In the genomic region with DNA sequence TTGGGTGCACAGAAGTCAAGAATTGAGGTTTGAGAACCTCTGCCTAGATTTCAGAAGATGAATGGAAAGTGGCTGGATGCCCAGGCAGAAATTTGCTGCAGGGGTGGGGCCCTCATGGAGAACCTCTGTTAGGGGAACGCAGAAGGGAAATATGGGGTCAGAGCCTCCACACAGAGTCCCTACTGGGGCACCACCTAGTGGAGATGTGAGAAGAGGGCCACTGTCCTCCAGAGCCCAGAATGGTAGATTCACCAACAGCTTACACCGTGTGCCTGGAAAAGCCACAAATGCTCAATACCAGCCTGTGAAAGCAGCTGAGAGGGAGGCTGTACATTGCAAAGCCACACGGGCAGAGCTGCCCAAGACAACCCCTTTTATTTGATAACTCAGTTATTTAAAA, we compare ENCODE assay signal across 13 cellular contexts.
DNase-seq lines count a peak whose midpoint lies in the region; ATAC-seq, FAIRE-seq and TF ChIP-seq lines count a peak whose summit lies in the region.
"Had no signal": no experiment of that assay in that cellular context is flagged by ENCODE, and none has a peak within 500 bp of the region (broad histone marks: within the 10 kb centered on the region; RNA-seq: fewer than 3 reads in every experiment).

No MANE protein-coding gene starts in this region.

- no peaks in the 10 kb centered on the region for H3K9me2 ChIP-seq in SK-N-SH

- DNase-seq in SK-N-SH (no peak), GM13976 (ENCODE audit: low spot score) (no peak), WTC11 (ENCODE audit: low spot score) (peak; percentile 33), iris pigment epithelial cell (ENCODE audit: low read depth) (peak; percentile 3), NCI-H524 (lab: John Stamatoyannopoulos, UW) (no peak), GM03348 (ENCODE audit: low spot score) (no peak), small intestine (no peak)
- DNase-seq: ACHN, pancreas had no signal

- 48% methylated on average over 3 of the region's 3 CpGs for WGBS in SK-N-SH (ENCODE audit: low lambda C conversion rate)
- 66 to 79% (median 73%) methylated on average over 3 of the region's 3 CpGs for WGBS in small intestine, 3 donors

- H3K4me1 Mint-ChIP-seq in WTC11 = peaks cover under 1% of the 10 kb centered on the region; the same call in 1 of the 2 replicates
- H3K4me1 Mint-ChIP-seq: activated naive CD4-positive, alpha-beta T cell treated with anti-CD3 and anti-CD28 coated beads, Interleukin-2, amount 50 U/mL, for 24 hours had no signal

- peaks cover 17% of the 10 kb centered on the region for H3K27me3 Mint-ChIP-seq in WTC11 (ENCODE audit: low read depth)

- H3K27ac ChIP-seq in SK-N-SH (ENCODE audit: low read depth in 2 of 2, low read length in 1 of 2) (no peak overlapping the region), small intestine (ENCODE audit: low read depth in 1 of 2, low read length in 1 of 2) (no peak overlapping the region)
- H3K27ac ChIP-seq: pancreas, tibial nerve had no signal

- no peak for FAIRE-seq in small intestine (lab: Jason Lieb, UNC)
- FAIRE-seq: GM12891, pancreas had no signal

- no peaks in the 10 kb centered on the region for H3K79me2 ChIP-seq in SK-N-SH (ENCODE audit: insufficient read depth)

- H3K9ac ChIP-seq in SK-N-SH = no peak overlapping the region

- CTCF ChIA-PET in SK-N-SH (lab: Yijun Ruan, JAX) = interaction anchor here (1.3 kb wide), 1 partner anchor 9 kb away, joined by 3 read pairs; no protein-coding TSS in a partner anchor
- CTCF ChIA-PET in WTC11 (lab: Charles Lee) = interaction anchor here (0.9 kb wide), 1 partner anchor 10 kb away, joined by 4 read pairs; no protein-coding TSS in a partner anchor

- H3K4me3 Mint-ChIP-seq in WTC11 = no peak overlapping the region
- H3K4me3 Mint-ChIP-seq: activated naive CD4-positive, alpha-beta T cell treated with anti-CD3 and anti-CD28 coated beads, Interleukin-2, amount 50 U/mL, for 24 hours had no signal

- peak; percentile 24; the same call in 1 of the 2 replicates for TF ChIP-seq RAD21 in SK-N-SH (IDR thresholded peaks at IDR 0.05; ENCODE audit: low read length)

- no peaks in the 10 kb centered on the region for H4K20me1 ChIP-seq in SK-N-SH (ENCODE audit: insufficient read depth)

- in situ Hi-C loops in GM13976 (cut with MboI; ENCODE audit: low sequenced_read_pairs, unreplicated experiment) = no loop called here

- H3K4me3 ChIP-seq in SK-N-SH (ENCODE audit: low read depth in 2 of 2, low read length in 1 of 2) = no peak overlapping the region
- no peak overlapping the region for H3K4me3 ChIP-seq in small intestine (ENCODE audit: low read depth in 1 of 2, low read length in 2 of 2)
- H3K4me3 ChIP-seq: pancreas, tibial nerve had no signal

- H3F3A ChIP-seq in SK-N-SH (replicated peaks; ENCODE audit: insufficient read depth) = no peaks in the 10 kb centered on the region

- H3K9me3 ChIP-seq in SK-N-SH (no peaks in the 10 kb centered on the region), small intestine (ENCODE audit: control insufficient read depth, low read depth) (no peaks in the 10 kb centered on the region)
- H3K9me3 ChIP-seq: pancreas, tibial nerve had no signal

- no peak for TF ChIP-seq EP300 in SK-N-SH (IDR thresholded peaks at IDR 0.05; ENCODE audit: borderline replicate concordance in 1 of 2, low read depth in 1 of 2, low read length in 1 of 2)

- TF ChIP-seq CTCF in SK-N-SH (IDR thresholded peaks at IDR 0.05) (peak; percentile 40), GM13976 (IDR thresholded peaks at IDR 0.05; ENCODE audit: borderline replicate concordance, control extremely low read depth, extremely low read depth, insufficient read depth, missing control alignments) (peak; percentile 25), WTC11 (IDR thresholded peaks at IDR 0.05) (peak; percentile 31; the same call in 1 of the 2 replicates)

- H3K27ac Mint-ChIP-seq in WTC11 = no peak overlapping the region
- H3K27ac Mint-ChIP-seq: activated naive CD4-positive, alpha-beta T cell treated with anti-CD3 and anti-CD28 coated beads, Interleukin-2, amount 50 U/mL, for 24 hours had no signal

- H3K4me1 ChIP-seq in SK-N-SH (ENCODE audit: control insufficient read depth in 1 of 2, insufficient read depth in 2 of 2, low read depth in 1 of 2, low read length in 1 of 2) = no peaks in the 10 kb centered on the region; a peak in 1 of 4 replicates
- H3K4me1 ChIP-seq in small intestine (ENCODE audit: control insufficient read depth in 2 of 2, insufficient read depth in 1 of 2, low read depth in 1 of 2, low read length in 1 of 2) = no peaks in the 10 kb centered on the region
- H3K4me1 ChIP-seq: pancreas, tibial nerve had no signal

- H3K9me3 Mint-ChIP-seq in WTC11 = peaks cover 13% of the 10 kb centered on the region
- H3K9me3 Mint-ChIP-seq: activated naive CD4-positive, alpha-beta T cell treated with anti-CD3 and anti-CD28 coated beads, Interleukin-2, amount 50 U/mL, for 24 hours had no signal

- H3K36me3 ChIP-seq in SK-N-SH (replicated peaks in 1 of 2; ENCODE audit: control insufficient read depth in 1 of 2, insufficient read depth in 2 of 2, low read length in 1 of 2) (no peaks in the 10 kb centered on the region), small intestine (ENCODE audit: control insufficient read depth in 2 of 2, insufficient read depth in 2 of 2, low read length in 2 of 2) (no peaks in the 10 kb centered on the region)
- H3K36me3 ChIP-seq: pancreas, tibial nerve had no signal

- no peaks in the 10 kb centered on the region for H3K27me3 ChIP-seq in SK-N-SH (ENCODE audit: insufficient read depth)
- no peaks in the 10 kb centered on the region for H3K27me3 ChIP-seq in small intestine (ENCODE audit: control insufficient read depth in 2 of 2, insufficient read depth in 2 of 2, low read length in 2 of 2)
- H3K27me3 ChIP-seq: tibial nerve had no signal

- POLR2A ChIA-PET in SK-N-SH (lab: Yijun Ruan, JAX) = no interaction called here
- POLR2A ChIA-PET in WTC11 (lab: Charles Lee) = no interaction called here

- no peak overlapping the region for H3K4me2 ChIP-seq in SK-N-SH

- H2AFZ ChIP-seq in SK-N-SH (ENCODE audit: low read depth) = no peak overlapping the region

- H3K36me3 Mint-ChIP-seq in WTC11 = peaks cover 9% of the 10 kb centered on the region
- H3K36me3 Mint-ChIP-seq: activated naive CD4-positive, alpha-beta T cell treated with anti-CD3 and anti-CD28 coated beads, Interleukin-2, amount 50 U/mL, for 24 hours had no signal

- ATAC-seq in SK-N-SH treated with all-trans-retinoic acid at 6 μM for 48 hours = no peak
- no peak for ATAC-seq in WTC11
- ATAC-seq: pancreas had no signal

TF ChIP-seq in SK-N-SH, 30 proteins besides CTCF, POLR2A, EP300 and RAD21:
- TF ChIP-seq POLR2AphosphoS5 (IDR thresholded peaks at IDR 0.05; ENCODE audit: low read depth, low read length) = no peak
- no peak for TF ChIP-seq SIN3A (IDR thresholded peaks at IDR 0.05; ENCODE audit: borderline replicate concordance, low read depth, low read length)
- TF ChIP-seq RFX5 (IDR thresholded peaks at IDR 0.05; ENCODE audit: low read length) = no peak
- TF ChIP-seq, protein P1, sequence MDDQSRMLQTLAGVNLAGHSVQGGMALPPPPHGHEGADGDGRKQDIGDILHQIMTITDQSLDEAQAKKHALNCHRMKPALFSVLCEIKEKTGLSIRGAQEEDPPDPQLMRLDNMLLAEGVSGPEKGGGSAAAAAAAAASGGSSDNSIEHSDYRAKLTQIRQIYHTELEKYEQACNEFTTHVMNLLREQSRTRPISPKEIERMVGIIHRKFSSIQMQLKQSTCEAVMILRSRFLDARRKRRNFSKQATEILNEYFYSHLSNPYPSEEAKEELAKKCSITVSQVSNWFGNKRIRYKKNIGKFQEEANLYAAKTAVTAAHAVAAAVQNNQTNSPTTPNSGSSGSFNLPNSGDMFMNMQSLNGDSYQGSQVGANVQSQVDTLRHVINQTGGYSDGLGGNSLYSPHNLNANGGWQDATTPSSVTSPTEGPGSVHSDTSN (IDR thresholded peaks at IDR 0.05) = no peak
- no peak for TF ChIP-seq NFIC (IDR thresholded peaks at IDR 0.05; ENCODE audit: borderline replicate concordance)
- no peak for TF ChIP-seq ELF1 (IDR thresholded peaks at IDR 0.05)

TF ChIP-seq in SK-N-SH treated with all-trans-retinoic acid at 6 μM for 48 hours, 23 proteins besides CTCF, POLR2A, EP300 and RAD21 (continues in another document):
- TF ChIP-seq ZC3H10 (CRISPR knock-in tag; IDR thresholded peaks at IDR 0.05) (no peak), ZNF70 (CRISPR knock-in tag; IDR thresholded peaks at IDR 0.05) (no peak), ZFP3 (CRISPR knock-in tag; IDR thresholded peaks at IDR 0.05) (no peak), TCF4 (CRISPR knock-in tag; IDR thresholded peaks at IDR 0.05; ENCODE audit: borderline replicate concordance) (no peak), ARNTL (CRISPR knock-in tag; IDR thresholded peaks at IDR 0.05; ENCODE audit: borderline replicate concordance, low read depth) (no peak), ZFP30 (CRISPR knock-in tag; IDR thresholded peaks at IDR 0.05) (no peak), ZNF8 (CRISPR knock-in tag; IDR thresholded peaks at IDR 0.05) (no peak)

TF ChIP-seq in WTC11, 78 proteins besides CTCF, POLR2A, EP300 and RAD21 (continues in another document):
- TF ChIP-seq SOX15 (CRISPR knock-in tag; IDR thresholded peaks at IDR 0.05) (no peak), KAT7 (CRISPR knock-in tag; IDR thresholded peaks at IDR 0.05; ENCODE audit: borderline replicate concordance) (no peak)
- TF ChIP-seq, protein P2, sequence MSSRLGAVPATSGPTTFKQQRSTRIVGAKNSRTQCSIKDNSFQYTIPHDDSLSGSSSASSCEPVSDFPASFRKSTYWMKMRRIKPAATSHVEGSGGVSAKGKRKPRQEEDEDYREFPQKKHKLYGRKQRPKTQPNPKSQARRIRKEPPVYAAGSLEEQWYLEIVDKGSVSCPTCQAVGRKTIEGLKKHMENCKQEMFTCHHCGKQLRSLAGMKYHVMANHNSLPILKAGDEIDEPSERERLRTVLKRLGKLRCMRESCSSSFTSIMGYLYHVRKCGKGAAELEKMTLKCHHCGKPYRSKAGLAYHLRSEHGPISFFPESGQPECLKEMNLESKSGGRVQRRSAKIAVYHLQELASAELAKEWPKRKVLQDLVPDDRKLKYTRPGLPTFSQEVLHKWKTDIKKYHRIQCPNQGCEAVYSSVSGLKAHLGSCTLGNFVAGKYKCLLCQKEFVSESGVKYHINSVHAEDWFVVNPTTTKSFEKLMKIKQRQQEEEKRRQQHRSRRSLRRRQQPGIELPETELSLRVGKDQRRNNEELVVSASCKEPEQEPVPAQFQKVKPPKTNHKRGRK (CRISPR knock-in tag; IDR thresholded peaks at IDR 0.05; ENCODE audit: borderline replicate concordance) = no peak

Comparison
In these comparisons a context has a peak if more than half of its experiments do, and no peak if none do; other contexts are left out.
1. DNase-seq: peak in WTC11 (single experiment) and iris pigment epithelial cell (single experiment); none in SK-N-SH (single experiment), GM13976 (single experiment), NCI-H524 (0 of 2), GM03348 (single experiment) and small intestine (single experiment).
2. Peak in every context shown above with its lines, with median percentiles within 50 percentile points of each other: CTCF ChIP-seq.